In the genomic region with DNA sequence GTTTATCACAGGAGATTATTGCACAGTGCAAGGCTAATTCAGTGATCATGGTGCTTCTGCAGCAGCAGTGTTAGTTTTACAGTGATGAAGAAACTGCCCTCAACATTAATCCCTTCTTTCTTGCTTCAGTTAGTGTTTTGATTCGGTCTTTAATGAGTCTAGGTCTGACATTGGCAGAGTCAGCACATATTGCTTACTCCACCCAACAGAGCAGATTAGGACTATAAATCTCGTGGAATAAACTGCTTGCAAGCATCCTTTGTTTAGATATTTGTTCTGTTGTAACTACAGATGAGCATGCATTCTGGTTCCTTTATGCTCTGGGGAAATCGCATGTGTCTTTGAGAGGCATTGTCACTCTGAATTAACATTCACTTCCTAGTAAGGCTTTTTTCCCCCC, we compare ENCODE assay signal across 1 cellular context.
TF ChIP-seq lines count a peak whose summit lies in the region.

No MANE protein-coding gene starts in this region.

TF ChIP-seq in H1, 55 proteins besides CTCF, POLR2A, EP300 and RAD21:
- TF ChIP-seq JUND (IDR thresholded peaks at IDR 0.05; ENCODE audit: low read length) = no peak
- TF ChIP-seq TBP (IDR thresholded peaks at IDR 0.05; ENCODE audit: low read depth, low read length) = no peak
- TF ChIP-seq E2F6 (IDR thresholded peaks at IDR 0.05) = no peak
- no peak for TF ChIP-seq MAFK (IDR thresholded peaks at IDR 0.05; ENCODE audit: low read depth, low read length)
- no peak for TF ChIP-seq CBX8 (IDR thresholded peaks at IDR 0.05; ENCODE audit: borderline replicate concordance, low read depth, low read length)
- no peak for TF ChIP-seq RXRA (IDR thresholded peaks at IDR 0.05; ENCODE audit: insufficient read depth, low read depth, low read length)
- TF ChIP-seq KDM5A (IDR thresholded peaks at IDR 0.05; ENCODE audit: low read length) = no peak
- TF ChIP-seq EGR1 (IDR thresholded peaks at IDR 0.05; ENCODE audit: borderline replicate concordance, low read depth, low read length) = no peak
- no peak for TF ChIP-seq TAF7 (optimal IDR thresholded peaks at IDR 0.05; ENCODE audit: borderline replicate concordance, low read depth, low read length)
- TF ChIP-seq FOSL1 (IDR thresholded peaks at IDR 0.05; ENCODE audit: insufficient read depth, low read depth, low read length) = no peak
- no peak for TF ChIP-seq SUZ12 (IDR thresholded peaks at IDR 0.05; ENCODE audit: low read length)
- TF ChIP-seq BRCA1 (IDR thresholded peaks at IDR 0.05; ENCODE audit: low read depth, low read length) = no peak
- TF ChIP-seq KDM4A (IDR thresholded peaks at IDR 0.05; ENCODE audit: low read depth, low read length, severe bottlenecking) = no peak
- TF ChIP-seq SP4 (IDR thresholded peaks at IDR 0.05; ENCODE audit: low read length) = no peak
- no peak for TF ChIP-seq SAP30 (IDR thresholded peaks at IDR 0.05; ENCODE audit: insufficient read depth, insufficient replicate concordance, low read length)
- TF ChIP-seq EZH2 (IDR thresholded peaks at IDR 0.05; ENCODE audit: low read depth, low read length, severe bottlenecking) = no peak
- no peak for TF ChIP-seq SIRT6 (IDR thresholded peaks at IDR 0.05; ENCODE audit: low read length)
- TF ChIP-seq CEBPB (IDR thresholded peaks at IDR 0.05; ENCODE audit: low read depth, low read length) = no peak
TF ChIP-seq in H1: peak in this region for 0.
